8 cellular contexts compared by ENCODE assay signal in genomic region chr17:1532836-1533602, GRCh38. TPM values are rescaled to one million over a fixed set of nuclear protein-coding genes. Genes with fewer than 3 reads are reported as not detected.
DNase-seq lines count a peak whose midpoint lies in the region; ATAC-seq and TF ChIP-seq lines count a peak whose summit lies in the region.

No MANE protein-coding gene starts in this region.

- peak overlapping the region; percentile 80; the same call in 1 of the 2 replicates for H3K27ac ChIP-seq in VCaP

- ATAC-seq in sciatic nerve: peak; percentile 22
- ATAC-seq in GM18858 (IDR thresholded peaks at IDR 0.05; ENCODE audit: unreplicated experiment): no peak

- TF ChIP-seq CTCF in VCaP (conservative IDR thresholded peaks at IDR 0.05): peak; percentile 41; the same call in 1 of the 2 replicates

- intact Hi-C loops in sciatic nerve (cut with DNase I): no loop called here

- peak; percentile 60 for DNase-seq in activated CD8-positive, alpha-beta memory T cell treated with anti-CD3 and anti-CD28 coated beads for 24 hours
- no peak for DNase-seq in activated CD8-positive, alpha-beta memory T cell treated with anti-CD3 and anti-CD28 coated beads, Interleukin-2, amount 50 U/mL, for 48 hours
- peak; percentile 17 for DNase-seq in effector CD8-positive, alpha-beta T cell (lab: John Stamatoyannopoulos, UW)
- DNase-seq in sciatic nerve (ENCODE audit: low spot score) (no peak), NCI-H345 (lab: John Stamatoyannopoulos, UW) (no peak), NCI-H128 (lab: John Stamatoyannopoulos, UW; ENCODE audit: unreplicated experiment) (no peak)

RNA-seq across cellular contexts. Expression of gene INPP5K, which starts 16.6 kb away (rescaled TPM):
- total RNA-seq in sciatic nerve: 46.5 TPM

RNA-seq across cellular contexts. Expression of gene PITPNA, which starts 29.6 kb away (rescaled TPM):
- total RNA-seq in sciatic nerve: 83.6 TPM

RNA-seq across cellular contexts. Expression of gene MYO1C, which starts 40.5 kb away (rescaled TPM):
- total RNA-seq in sciatic nerve: 326 TPM

Comparison
In these comparisons a context has a peak if more than half of its experiments do, and no peak if none do; other contexts are left out.
1. DNase-seq: peak in activated CD8-positive, alpha-beta memory T cell treated with anti-CD3 and anti-CD28 coated beads for 24 hours (single experiment) and effector CD8-positive, alpha-beta T cell (single experiment); none in activated CD8-positive, alpha-beta memory T cell treated with anti-CD3 and anti-CD28 coated beads, Interleukin-2, amount 50 U/mL, for 48 hours (single experiment), sciatic nerve (single experiment), NCI-H345 (single experiment) and NCI-H128 (single experiment).